Comparison of ENCODE assay signal across 16 cellular contexts in genomic region chr14:102528441-102529170, GRCh38. TPM values are rescaled to one million over a fixed set of nuclear protein-coding genes. Genes with fewer than 3 reads are reported as not detected.
DNase-seq lines count a peak whose midpoint lies in the region; ATAC-seq and TF ChIP-seq lines count a peak whose summit lies in the region.
"Had no signal": no experiment of that assay in that cellular context is flagged by ENCODE, and none has a peak within 500 bp of the region (broad histone marks: within the 10 kb centered on the region; RNA-seq: fewer than 3 reads in every experiment).

No MANE protein-coding gene starts in this region.

- no peak for ATAC-seq in HG02610 (IDR thresholded peaks at IDR 0.05; ENCODE audit: unreplicated experiment)
- ATAC-seq in GM21528 (IDR thresholded peaks at IDR 0.05; ENCODE audit: low FRiP score, unreplicated experiment): no peak
- ATAC-seq: GM23338, HepG2 had no signal

- H3K36me3 ChIP-seq in HEK293 (ENCODE audit: control insufficient read depth in 2 of 2, insufficient read depth in 1 of 2, low read length in 2 of 2): no peaks in the 10 kb centered on the region
- H3K36me3 ChIP-seq in colonic mucosa: no peaks in the 10 kb centered on the region

- H3K4me1 ChIP-seq in HEK293 (ENCODE audit: control insufficient read depth, insufficient read depth, low read length): no peaks in the 10 kb centered on the region
- peaks cover 19% of the 10 kb centered on the region for H3K4me1 ChIP-seq in colonic mucosa

- POLR2A ChIA-PET in HEK293 (lab: Yijun Ruan, JAX): interaction anchor here (1.2 kb wide), 1 partner anchor 20 kb away, joined by 4 read pairs; no protein-coding TSS in a partner anchor

- DNase-seq in colonic mucosa (no peak), glomerular endothelial cell (ENCODE audit: extremely low read depth, low read depth, low spot score) (peak; percentile 20), SKM-1 treated with dmso at 0.1 percent for 144 hours (lab: John Stamatoyannopoulos, UW; ENCODE audit: unreplicated experiment) (no peak), middle frontal gyrus (ENCODE audit: extremely low spot score, low spot score) (no peak)
- DNase-seq: DND-41, KG1, NCI-H1436, NCI-H2029, NCI-H2171, NCI-H446 treated with DMSO at 0.1 percent for 48 hours, NCI-H748 treated with DMSO at 0.1 percent for 48 hours had no signal

- H3K9me3 ChIP-seq in HEK293 (ENCODE audit: control insufficient read depth, insufficient read depth, low read depth, low read length) (no peaks in the 10 kb centered on the region), colonic mucosa (no peaks in the 10 kb centered on the region)

- H3K9ac ChIP-seq in colonic mucosa (ENCODE audit: low read depth in 2 of 2, low read length in 2 of 2): no peak overlapping the region

- CTCF ChIA-PET in HEK293 (lab: Yijun Ruan, JAX): interaction anchor here (0.7 kb wide), 1 partner anchor 29 kb away, joined by 3 read pairs; no protein-coding TSS in a partner anchor

- H3K27me3 ChIP-seq in colonic mucosa: no peaks in the 10 kb centered on the region

- intact Hi-C loops in colonic mucosa (cut with DNase I): loop anchor here (10.0 kb wide), 1 partner anchor 156 kb away; no protein-coding TSS in a partner anchor

- no peak for TF ChIP-seq CTCF in HEK293 (tag by site-specific recombination; IDR thresholded peaks at IDR 0.05)
- TF ChIP-seq CTCF in colonic mucosa (IDR thresholded peaks at IDR 0.05): no peak

- H3K4me3 ChIP-seq in HEK293 (ENCODE audit: low read depth, low read length) (no peak overlapping the region), colonic mucosa (no peak overlapping the region)
- H3K4me3 ChIP-seq: GM23338 had no signal

- no peak overlapping the region for H3K27ac ChIP-seq in HEK293 (ENCODE audit: extremely low read depth, low read depth, low read length)
- peak overlapping the region; percentile 68 for H3K27ac ChIP-seq in colonic mucosa

TF ChIP-seq in HEK293, 187 proteins besides CTCF, POLR2A, EP300 and RAD21:
- TF ChIP-seq ZNF362 (tag by site-specific recombination; IDR thresholded peaks at IDR 0.05) (peak; percentile 94), ZNF416 (tag by site-specific recombination; IDR thresholded peaks at IDR 0.05) (no peak)
TF ChIP-seq in HEK293: peak in this region for 1.

RNA-seq across cellular contexts. Expression of gene ANKRD9, which starts 19.0 kb away (rescaled TPM):
- total RNA-seq in colonic mucosa: 100 to 1,000 TPM; 107 to 115 TPM
- 44.9 and 47.6 TPM in 2 replicates for total RNA-seq in glomerular endothelial cell
